14 cellular contexts compared by ENCODE assay signal in the genomic region with DNA sequence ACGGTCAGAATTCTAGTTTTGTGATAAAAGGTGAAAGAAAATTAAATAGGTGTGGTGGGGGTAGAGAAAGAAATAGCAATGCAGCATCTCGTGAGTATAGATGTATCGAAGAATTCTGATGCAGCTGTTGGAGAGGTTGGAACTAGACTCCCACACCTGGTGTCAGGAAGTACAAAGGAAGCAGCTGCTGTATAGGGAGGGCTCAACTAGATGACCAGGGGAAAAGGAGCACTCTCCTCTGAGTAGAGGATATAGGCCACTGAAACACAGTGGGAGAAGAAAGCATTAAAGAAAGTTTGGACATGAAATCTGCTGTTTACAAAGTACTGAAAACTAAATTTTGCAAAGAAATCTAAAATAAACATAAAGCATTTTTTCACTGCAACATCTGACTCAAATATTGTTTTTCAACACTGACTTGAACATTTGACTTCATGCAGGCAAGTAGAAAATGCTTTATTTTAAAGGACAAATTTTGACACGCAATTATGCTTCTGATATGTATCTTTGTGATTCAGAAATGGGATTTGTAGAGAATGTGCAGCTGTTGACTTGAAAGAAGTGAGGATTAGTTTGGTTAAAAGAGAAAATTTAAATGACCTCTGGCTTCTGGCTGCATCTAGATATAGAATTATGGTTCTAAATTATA.
A peak's percentile ranks its signal among the peaks of the same experiment; 100 is the strongest.
DNase-seq lines count a peak whose midpoint lies in the region; ATAC-seq lines count a peak whose summit lies in the region.
"Had no signal": no experiment of that assay in that cellular context is flagged by ENCODE, and none has a peak within 500 bp of the region (broad histone marks: within the 10 kb centered on the region; RNA-seq: fewer than 3 reads in every experiment).

No MANE protein-coding gene starts in this region.

- intact Hi-C loops in left colon (cut with DNase I, micrococcal nuclease) = no loop called here

- ATAC-seq in GM19025 (IDR thresholded peaks at IDR 0.05; ENCODE audit: low read depth, unreplicated experiment) = peak; percentile 13
- ATAC-seq in HG02642 (IDR thresholded peaks at IDR 0.05; ENCODE audit: poor library complexity, unreplicated experiment) = peak; percentile 42
- ATAC-seq in HG03571 (IDR thresholded peaks at IDR 0.05; ENCODE audit: unreplicated experiment) = peak; percentile 24
- ATAC-seq in left colon = no peak
- ATAC-seq: mucosa of descending colon had no signal

- peak; percentile 81 for DNase-seq in myocyte (ENCODE audit: low read depth)
- no peak for DNase-seq in retina
- no peak for DNase-seq in left colon
- no peak for DNase-seq in SW480 (ENCODE audit: low spot score)
- DNase-seq in NCI-H2107 treated with DMSO at 0.1 percent for 48 hours (lab: John Stamatoyannopoulos, UW; ENCODE audit: unreplicated experiment) = no peak
- DNase-seq: activated CD4-positive, alpha-beta T cell treated with anti-CD3 and anti-CD28 coated beads, Interleukin-2, amount 50 U/mL, for 1 hour; DMS153; effector CD8-positive, alpha-beta T cell; mucosa of descending colon; NCI-H2081; SIG-M5 had no signal
